8 cellular contexts compared by ENCODE assay signal in genomic region chr2:120470041-120470716, GRCh38.
A peak's percentile ranks its signal among the peaks of the same experiment; 100 is the strongest.
DNase-seq lines count a peak whose midpoint lies in the region; ATAC-seq, FAIRE-seq and TF ChIP-seq lines count a peak whose summit lies in the region.

No MANE protein-coding gene starts in this region.

- peaks cover 20 to 42% of the 10 kb centered on the region in 2 donors for H3K4me1 ChIP-seq in thyroid gland

- TF ChIP-seq POLR2A in thyroid gland (IDR thresholded peaks at IDR 0.05), result no peak

- peak; percentile 84 for DNase-seq in HTR-8/SVneo (ENCODE audit: insufficient read length, low spot score)
- peak; percentile 26 for DNase-seq in UCSD-AML1 (lab: John Stamatoyannopoulos, UW; ENCODE audit: unreplicated experiment)
- peak; percentile 83 for DNase-seq in left ventricle myocardium superior
- peak; percentile 57 to 74 for DNase-seq in thyroid gland
- DNase-seq in T-helper 2 cell, result no peak
- DNase-seq in activated CD8-positive, alpha-beta memory T cell treated with anti-CD3 and anti-CD28 coated beads, Interleukin-2, amount 50 U/mL, for 48 hours, result no peak
- no peak for DNase-seq in DMS 273 treated with DMSO at 0.1 percent for 48 hours (lab: John Stamatoyannopoulos, UW)
- no peak for DNase-seq in SK-N-DZ (ENCODE audit: low spot score)

- H3K4me3 ChIP-seq in thyroid gland (replicated peaks in 1 of 3), result no peak overlapping the region

- TF ChIP-seq CTCF in thyroid gland (IDR thresholded peaks at IDR 0.05), result no peak

- peak; percentile 90 for ATAC-seq in left ventricle myocardium superior

- no peaks in the 10 kb centered on the region for H3K9me3 ChIP-seq in thyroid gland

- H3K27me3 ChIP-seq in thyroid gland, result no peaks in the 10 kb centered on the region

- no peaks in the 10 kb centered on the region for H3K36me3 ChIP-seq in thyroid gland

- FAIRE-seq in HTR-8/SVneo (lab: Jason Lieb, UNC), result peak; percentile 96

- H3K27ac ChIP-seq in thyroid gland, result peak overlapping the region; percentile 25 to 70 (median 63)

- intact Hi-C loops in left ventricle myocardium superior (cut with micrococcal nuclease), result no loop called here
- intact Hi-C loops in thyroid gland (cut with DNase I), result no loop called here

- WGBS in thyroid gland, 2 donors, result 37 to 53% methylated on average over 12 of the region's 12 CpGs

Comparison
In these comparisons a context has a peak if more than half of its experiments do, and no peak if none do; other contexts are left out.
1. DNase-seq: peak in HTR-8/SVneo (single experiment), UCSD-AML1 (single experiment), left ventricle myocardium superior (single experiment) and thyroid gland (2 of 2); none in T-helper 2 cell (0 of 5), activated CD8-positive, alpha-beta memory T cell treated with anti-CD3 and anti-CD28 coated beads, Interleukin-2, amount 50 U/mL, for 48 hours (single experiment), DMS 273 treated with DMSO at 0.1 percent for 48 hours (single experiment) and SK-N-DZ (single experiment).